In genomic region chr3:42880601-42881451, GRCh38 we compare ENCODE assay signal across 8 cellular contexts. TPM values are rescaled to one million over a fixed set of nuclear protein-coding genes. Genes with fewer than 3 reads are reported as not detected.
A peak's percentile ranks its signal among the peaks of the same experiment; 100 is the strongest.
DNase-seq lines count a peak whose midpoint lies in the region; ATAC-seq and TF ChIP-seq lines count a peak whose summit lies in the region.

No MANE protein-coding gene starts in this region.

- H3K27me3 Mint-ChIP-seq in T-cell = peaks cover 0 to 3% of the 10 kb centered on the region in 2 donors

- ATAC-seq in HG02623 (IDR thresholded peaks at IDR 0.05; ENCODE audit: unreplicated experiment) (peak; percentile 98), T-cell (replicated peaks in 1 of 4) (peak; percentile 99)

- no peaks in the 10 kb centered on the region for H3K9me3 Mint-ChIP-seq in T-cell

- H3K4me3 ChIP-seq in GM12875 (ENCODE audit: low read depth, low read length) = peak overlapping the region; percentile 63
- H3K4me3 ChIP-seq in vagina = peak overlapping the region; percentile 59 to 63

- peak overlapping the region; percentile 78 for H3K27ac ChIP-seq in vagina

- peak; percentile 43 for DNase-seq in NCI-H1048 (lab: John Stamatoyannopoulos, UW)
- DNase-seq in T-cell = peak; percentile 71 to 89 (median 82)
- DNase-seq in amniotic stem cell (lab: John Stamatoyannopoulos, UW) = peak; percentile 65
- peak; percentile 86 for DNase-seq in hepatic stellate cell (ENCODE audit: low spot score)
- peak; percentile 77 for DNase-seq in putamen (ENCODE audit: low spot score)
- DNase-seq in vagina (ENCODE audit: extremely low spot score in 2 of 2) = no peak

- TF ChIP-seq POLR2A in vagina (IDR thresholded peaks at IDR 0.05) = no peak

- no peaks in the 10 kb centered on the region for H3K36me3 Mint-ChIP-seq in T-cell

- intact Hi-C loops in vagina (cut with DNase I) = loop anchor here (5.0 kb wide), 2 partner anchors 49 to 99 kb away; no protein-coding TSS in a partner anchor

- no peaks in the 10 kb centered on the region for H3K36me3 ChIP-seq in vagina

- peaks cover 10% of the 10 kb centered on the region for H3K4me1 ChIP-seq in vagina

- no peaks in the 10 kb centered on the region for H3K27me3 ChIP-seq in vagina

- CTCF ChIA-PET in T-cell (lab: Charles Lee) = interaction anchor here (0.6 to 2.3 kb wide), 11 partner anchors 40 to 104 kb away, joined by 3 to 24 read pairs (median 4); no protein-coding TSS in a partner anchor

- peak overlapping the region; percentile 64 to 74 (median 70) for H3K4me3 Mint-ChIP-seq in T-cell

- peak overlapping the region; percentile 64 to 79 for H3K27ac Mint-ChIP-seq in T-cell

- POLR2A ChIA-PET in T-cell (lab: Charles Lee) = no interaction called here

- H3K4me1 Mint-ChIP-seq in T-cell = peaks cover 9 to 11% (median 10%) of the 10 kb centered on the region in 3 donors

- no peaks in the 10 kb centered on the region for H3K9me3 ChIP-seq in vagina

- TF ChIP-seq CTCF in GM12875 (IDR thresholded peaks at IDR 0.05; ENCODE audit: borderline replicate concordance, insufficient read depth, low read depth, low read length) = peak; percentile 93
- TF ChIP-seq CTCF in vagina (IDR thresholded peaks at IDR 0.05) = peak; percentile 91 to 97 (median 94)

RNA-seq across cellular contexts. Expression of gene CYP8B1, which starts 5.1 kb away (rescaled TPM):
- total RNA-seq in T-cell (under 1 TPM in 3 of 5 donors, not detected in 2; 0.09 to 0.23 (median 0.13) TPM), vagina (not detected)

RNA-seq across cellular contexts. Expression of gene ZNF662, which starts 25.1 kb away (rescaled TPM):
- total RNA-seq in T-cell = 1 to 10 TPM in 4 of 5 donors, under 1 TPM in 1; 0.92 to 8.8 (median 3.7) TPM
- total RNA-seq in vagina = 6.6 TPM

Comparison
In these comparisons a context has a peak if more than half of its experiments do, and no peak if none do; other contexts are left out.
1. DNase-seq: peak in NCI-H1048 (single experiment), T-cell (34 of 34), amniotic stem cell (single experiment), hepatic stellate cell (single experiment) and putamen (single experiment); none in vagina (0 of 2).